ENCODE assay signal across 1 cellular context in the genomic region with DNA sequence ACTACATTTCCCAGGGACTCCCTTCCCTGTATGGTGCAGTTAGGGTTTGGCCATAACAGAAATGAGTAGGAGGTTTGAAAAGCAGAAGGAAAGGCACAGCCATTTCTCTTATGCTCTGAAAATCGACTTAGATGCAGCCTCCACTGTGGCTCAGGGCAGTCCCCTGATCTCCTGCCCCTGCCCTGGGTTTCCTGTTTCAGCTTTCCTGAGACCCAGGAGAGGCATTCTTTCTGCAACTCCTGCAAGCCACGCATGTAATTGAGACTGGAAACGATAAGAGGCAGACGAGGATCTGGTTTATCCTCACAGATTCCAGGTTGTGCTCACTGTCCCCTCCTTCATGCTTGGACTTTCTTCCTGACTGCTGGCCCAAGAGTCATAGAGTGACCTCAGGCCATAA.
TF ChIP-seq lines count a peak whose summit lies in the region.

No MANE protein-coding gene starts in this region.

TF ChIP-seq in GM23338, 12 proteins besides CTCF, POLR2A, EP300 and RAD21 (continued from another document):
- TF ChIP-seq, protein P1, sequence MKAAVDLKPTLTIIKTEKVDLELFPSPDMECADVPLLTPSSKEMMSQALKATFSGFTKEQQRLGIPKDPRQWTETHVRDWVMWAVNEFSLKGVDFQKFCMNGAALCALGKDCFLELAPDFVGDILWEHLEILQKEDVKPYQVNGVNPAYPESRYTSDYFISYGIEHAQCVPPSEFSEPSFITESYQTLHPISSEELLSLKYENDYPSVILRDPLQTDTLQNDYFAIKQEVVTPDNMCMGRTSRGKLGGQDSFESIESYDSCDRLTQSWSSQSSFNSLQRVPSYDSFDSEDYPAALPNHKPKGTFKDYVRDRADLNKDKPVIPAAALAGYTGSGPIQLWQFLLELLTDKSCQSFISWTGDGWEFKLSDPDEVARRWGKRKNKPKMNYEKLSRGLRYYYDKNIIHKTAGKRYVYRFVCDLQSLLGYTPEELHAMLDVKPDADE (IDR thresholded peaks at IDR 0.05), result no peak
